Comparison of ENCODE assay signal across 11 cellular contexts in the genomic region with DNA sequence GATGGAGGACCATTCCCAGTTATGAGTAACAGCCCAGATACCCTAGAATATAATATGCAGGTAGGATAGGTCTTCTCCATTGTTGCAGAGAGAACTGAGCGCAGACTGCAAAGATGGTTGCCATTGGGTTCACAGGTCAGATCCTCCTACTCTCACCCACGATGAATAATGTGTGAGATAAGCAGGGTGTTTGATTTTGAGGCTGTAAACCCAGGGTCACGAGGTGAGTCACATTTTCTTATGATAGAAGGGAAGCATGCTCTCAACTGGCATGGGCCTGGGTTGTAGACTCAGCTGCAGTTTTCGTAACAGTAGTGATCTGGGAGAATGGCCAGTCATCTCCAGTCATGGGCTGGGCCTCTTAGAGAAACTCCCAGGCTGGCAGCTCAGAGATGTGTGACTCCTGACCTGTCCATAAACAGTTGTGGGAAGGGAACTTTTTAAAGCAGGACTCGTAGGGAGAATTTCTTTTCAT.
A peak's percentile ranks its signal among the peaks of the same experiment; 100 is the strongest.
DNase-seq lines count a peak whose midpoint lies in the region; ATAC-seq and TF ChIP-seq lines count a peak whose summit lies in the region.
"Had no signal": no experiment of that assay in that cellular context is flagged by ENCODE, and none has a peak within 500 bp of the region (broad histone marks: within the 10 kb centered on the region; RNA-seq: fewer than 3 reads in every experiment).

No MANE protein-coding gene starts in this region.

- DNase-seq in activated CD4-positive, alpha-beta T cell treated with anti-CD3 and anti-CD28 coated beads for 36 hours, result peak; percentile 75
- no peak for DNase-seq in activated CD4-positive, alpha-beta T cell treated with anti-CD3 and anti-CD28 coated beads, Interleukin-2, amount 50 U/mL, for 4 hours
- no peak for DNase-seq in activated T-cell treated with anti-CD3 and anti-CD28 coated beads, Interleukin-2, amount 50 U/mL, for 4 hours
- DNase-seq in kidney epithelial cell (ENCODE audit: low read depth) (peak; percentile 23), NCI-H82 (lab: John Stamatoyannopoulos, UW) (no peak), osteocyte (ENCODE audit: extremely low spot score, unreplicated experiment) (no peak)
- peak; percentile 3 to 25 for DNase-seq in stimulated activated naive CD8-positive, alpha-beta T cell treated with anti-CD3 and anti-CD28 coated beads, Interleukin-15, amount 100 ng/mL, for 72 hours
- DNase-seq: SK-N-SH had no signal

- no peak overlapping the region for H3K4me3 ChIP-seq in kidney epithelial cell (ENCODE audit: low read depth, low read length)
- H3K4me3 ChIP-seq: BLaER1 had no signal

- no peak overlapping the region for H3K4me3 Mint-ChIP-seq in activated CD4-positive, alpha-beta T cell treated with anti-CD3 and anti-CD28 coated beads for 36 hours
- H3K4me3 Mint-ChIP-seq in activated T-cell treated with anti-CD3 and anti-CD28 coated beads, Interleukin-2, amount 50 U/mL, for 4 hours, result no peak overlapping the region
- H3K4me3 Mint-ChIP-seq in stimulated activated naive CD8-positive, alpha-beta T cell treated with anti-CD3 and anti-CD28 coated beads, Interleukin-15, amount 100 ng/mL, for 72 hours, result no peak overlapping the region
- H3K4me3 Mint-ChIP-seq in osteocyte (ENCODE audit: unreplicated experiment), result no peak overlapping the region

- POLR2A ChIA-PET in activated CD4-positive, alpha-beta T cell treated with anti-CD3 and anti-CD28 coated beads for 36 hours (lab: Charles Lee), result interaction anchor here (1.0 to 1.6 kb wide), 2 partner anchors 65 to 74 kb away, joined by 3 to 6 read pairs; partner anchors contain the start of gene CD164

- H3K27me3 Mint-ChIP-seq in activated CD4-positive, alpha-beta T cell treated with anti-CD3 and anti-CD28 coated beads for 36 hours, result no peaks in the 10 kb centered on the region
- no peaks in the 10 kb centered on the region for H3K27me3 Mint-ChIP-seq in activated T-cell treated with anti-CD3 and anti-CD28 coated beads, Interleukin-2, amount 50 U/mL, for 4 hours (ENCODE audit: low read depth)
- H3K27me3 Mint-ChIP-seq in stimulated activated naive CD8-positive, alpha-beta T cell treated with anti-CD3 and anti-CD28 coated beads, Interleukin-15, amount 100 ng/mL, for 72 hours, result no peaks in the 10 kb centered on the region
- no peaks in the 10 kb centered on the region for H3K27me3 Mint-ChIP-seq in osteocyte (ENCODE audit: unreplicated experiment)

- no peak for TF ChIP-seq CTCF in kidney epithelial cell (IDR thresholded peaks at IDR 0.05; ENCODE audit: insufficient read depth, low read length, poor library complexity, severe bottlenecking)
- TF ChIP-seq CTCF in osteocyte (IDR thresholded peaks at IDR 0.05), result no peak

- H3K36me3 Mint-ChIP-seq in activated CD4-positive, alpha-beta T cell treated with anti-CD3 and anti-CD28 coated beads for 36 hours (ENCODE audit: low read depth), result no peaks in the 10 kb centered on the region
- no peaks in the 10 kb centered on the region for H3K36me3 Mint-ChIP-seq in activated T-cell treated with anti-CD3 and anti-CD28 coated beads, Interleukin-2, amount 50 U/mL, for 4 hours (ENCODE audit: insufficient read depth)
- H3K36me3 Mint-ChIP-seq in osteocyte (ENCODE audit: unreplicated experiment), result no peaks in the 10 kb centered on the region

- peak overlapping the region; percentile 76 for H3K27ac Mint-ChIP-seq in activated CD4-positive, alpha-beta T cell treated with anti-CD3 and anti-CD28 coated beads for 36 hours
- H3K27ac Mint-ChIP-seq in stimulated activated naive CD8-positive, alpha-beta T cell treated with anti-CD3 and anti-CD28 coated beads, Interleukin-15, amount 100 ng/mL, for 72 hours, result no peak overlapping the region
- H3K27ac Mint-ChIP-seq in osteocyte (ENCODE audit: unreplicated experiment), result no peak overlapping the region

- peaks cover 35% of the 10 kb centered on the region for H3K4me1 Mint-ChIP-seq in activated CD4-positive, alpha-beta T cell treated with anti-CD3 and anti-CD28 coated beads for 36 hours
- H3K4me1 Mint-ChIP-seq in activated T-cell treated with anti-CD3 and anti-CD28 coated beads, Interleukin-2, amount 50 U/mL, for 4 hours (ENCODE audit: low read depth), result peaks cover 11% of the 10 kb centered on the region
- peaks cover 21% of the 10 kb centered on the region for H3K4me1 Mint-ChIP-seq in stimulated activated naive CD8-positive, alpha-beta T cell treated with anti-CD3 and anti-CD28 coated beads, Interleukin-15, amount 100 ng/mL, for 72 hours
- peaks cover 4% of the 10 kb centered on the region for H3K4me1 Mint-ChIP-seq in osteocyte (ENCODE audit: unreplicated experiment)

- peak; percentile 91 for ATAC-seq in activated CD4-positive, alpha-beta T cell treated with anti-CD3 and anti-CD28 coated beads for 36 hours
- ATAC-seq in activated T-cell treated with anti-CD3 and anti-CD28 coated beads, Interleukin-2, amount 50 U/mL, for 4 hours, result peak; percentile 82 to 84
- ATAC-seq in stimulated activated naive CD8-positive, alpha-beta T cell treated with anti-CD3 and anti-CD28 coated beads, Interleukin-15, amount 100 ng/mL, for 72 hours, result peak; percentile 81
- no peak for ATAC-seq in HG02678 (IDR thresholded peaks at IDR 0.05; ENCODE audit: unreplicated experiment)
- ATAC-seq: HCT116 had no signal

- no peaks in the 10 kb centered on the region for H3K9me3 Mint-ChIP-seq in activated CD4-positive, alpha-beta T cell treated with anti-CD3 and anti-CD28 coated beads for 36 hours (ENCODE audit: low read depth)
- H3K9me3 Mint-ChIP-seq in activated T-cell treated with anti-CD3 and anti-CD28 coated beads, Interleukin-2, amount 50 U/mL, for 4 hours, result no peaks in the 10 kb centered on the region
- H3K9me3 Mint-ChIP-seq in stimulated activated naive CD8-positive, alpha-beta T cell treated with anti-CD3 and anti-CD28 coated beads, Interleukin-15, amount 100 ng/mL, for 72 hours, result no peaks in the 10 kb centered on the region
- H3K9me3 Mint-ChIP-seq in osteocyte (ENCODE audit: unreplicated experiment), result no peaks in the 10 kb centered on the region

- H3K27me3 ChIP-seq in kidney epithelial cell (ENCODE audit: control insufficient read depth, insufficient read depth, low read length), result no peaks in the 10 kb centered on the region
- H3K27me3 ChIP-seq: BLaER1 had no signal

- intact Hi-C loops in activated CD4-positive, alpha-beta T cell treated with anti-CD3 and anti-CD28 coated beads for 36 hours (cut with DNase I, micrococcal nuclease), result loop anchor here (1.0 to 10.0 kb wide), 5 partner anchors 65 to 753 kb away; partner anchors contain the start of gene CD164 (in 1 of the 2)

- H3K36me3 ChIP-seq in kidney epithelial cell (ENCODE audit: control insufficient read depth, insufficient read depth, low read length), result no peaks in the 10 kb centered on the region
- H3K36me3 ChIP-seq: BLaER1 had no signal

- CTCF ChIA-PET in activated CD4-positive, alpha-beta T cell treated with anti-CD3 and anti-CD28 coated beads for 36 hours (lab: Charles Lee), result interaction anchor here (1.0 kb wide), 1 partner anchor 152 kb away, joined by 3 read pairs; no protein-coding TSS in a partner anchor

Comparison
In these comparisons a context has a peak if more than half of its experiments do, and no peak if none do; other contexts are left out.
1. DNase-seq: peak in activated CD4-positive, alpha-beta T cell treated with anti-CD3 and anti-CD28 coated beads for 36 hours (single experiment), kidney epithelial cell (single experiment) and stimulated activated naive CD8-positive, alpha-beta T cell treated with anti-CD3 and anti-CD28 coated beads, Interleukin-15, amount 100 ng/mL, for 72 hours (2 of 2); none in activated CD4-positive, alpha-beta T cell treated with anti-CD3 and anti-CD28 coated beads, Interleukin-2, amount 50 U/mL, for 4 hours (0 of 2), activated T-cell treated with anti-CD3 and anti-CD28 coated beads, Interleukin-2, amount 50 U/mL, for 4 hours (single experiment), NCI-H82 (single experiment) and osteocyte (single experiment).